In genomic region chr3:129117134-129117533, GRCh38 we compare ENCODE assay signal across 20 cellular contexts. TPM values are rescaled to one million over a fixed set of nuclear protein-coding genes. Genes with fewer than 3 reads are reported as not detected.
DNase-seq lines count a peak whose midpoint lies in the region; ATAC-seq and TF ChIP-seq lines count a peak whose summit lies in the region.
"Had no signal": no experiment of that assay in that cellular context is flagged by ENCODE, and none has a peak within 500 bp of the region (broad histone marks: within the 10 kb centered on the region; RNA-seq: fewer than 3 reads in every experiment).

No MANE protein-coding gene starts in this region.

- H3K18ac ChIP-seq in IMR-90 (ENCODE audit: low read depth, low read length): no peak overlapping the region

- TF ChIP-seq CTCF in IMR-90 (conservative IDR thresholded peaks at IDR 0.05; ENCODE audit: low read depth, low read length) (no peak), ascending aorta (IDR thresholded peaks at IDR 0.05) (no peak), mucosa of descending colon (IDR thresholded peaks at IDR 0.05) (no peak)

- H3K27me3 ChIP-seq in IMR-90 (ENCODE audit: control insufficient read depth, insufficient read depth, low read length): no peaks in the 10 kb centered on the region
- no peaks in the 10 kb centered on the region for H3K27me3 ChIP-seq in ascending aorta
- H3K27me3 ChIP-seq: esophagus squamous epithelium had no signal

- no peak overlapping the region for H2AK9ac ChIP-seq in IMR-90 (replicated peaks; ENCODE audit: low read depth, low read length, poor library complexity)

- H3K9me3 ChIP-seq in IMR-90 (ENCODE audit: control insufficient read depth, insufficient read depth, low read length) (no peaks in the 10 kb centered on the region), ascending aorta (no peaks in the 10 kb centered on the region), mucosa of descending colon (no peaks in the 10 kb centered on the region)
- H3K9me3 ChIP-seq: esophagus squamous epithelium had no signal

- no peak for ATAC-seq in activated CD4-positive, alpha-beta T cell treated with anti-CD3 and anti-CD28 coated beads for 36 hours
- ATAC-seq in IMR-90 (ENCODE audit: low read depth) (no peak), HG03439 (IDR thresholded peaks at IDR 0.05; ENCODE audit: unreplicated experiment) (no peak), mucosa of descending colon (no peak)
- ATAC-seq in naive thymus-derived CD8-positive, alpha-beta T cell: no peak
- ATAC-seq: stimulated activated naive B cell treated with anti-CD40 and anti-IgM and Interleukin-4, amounts not matched to agents 10 μg/mL and 1 μg/mL and 100 μg/mL, for 72 hours had no signal

- H3K56ac ChIP-seq in IMR-90 (ENCODE audit: extremely low read depth, insufficient read depth, low read length): no peak overlapping the region

- H2AK5ac ChIP-seq in IMR-90 (ENCODE audit: low read depth, low read length): no peak overlapping the region

- no peak overlapping the region for H2BK5ac ChIP-seq in IMR-90 (ENCODE audit: low read depth, low read length, poor library complexity, severe bottlenecking)

- H3K4me3 Mint-ChIP-seq in activated CD4-positive, alpha-beta T cell treated with anti-CD3 and anti-CD28 coated beads for 36 hours: peak overlapping the region; percentile 91
- peak overlapping the region; percentile 95 for H3K4me3 Mint-ChIP-seq in activated naive CD8-positive, alpha-beta T cell treated with anti-CD3 and anti-CD28 coated beads for 36 hours
- H3K4me3 Mint-ChIP-seq in naive thymus-derived CD8-positive, alpha-beta T cell: peak overlapping the region; percentile 60 to 99 (median 93)
- H3K4me3 Mint-ChIP-seq: stimulated activated naive B cell treated with anti-CD40 and anti-IgM and Interleukin-4, amounts not matched to agents 10 μg/mL and 1 μg/mL and 100 μg/mL, for 72 hours had no signal

- POLR2A ChIA-PET in activated CD4-positive, alpha-beta T cell treated with anti-CD3 and anti-CD28 coated beads for 36 hours (lab: Charles Lee): interaction anchor here (1.0 to 1.6 kb wide), 2 partner anchors 16 to 90 kb away, joined by 3 read pairs; no protein-coding TSS in a partner anchor
- POLR2A ChIA-PET in IMR-90 (lab: Charles Lee; ENCODE audit: unreplicated experiment): no interaction called here
- POLR2A ChIA-PET in naive thymus-derived CD8-positive, alpha-beta T cell (lab: Charles Lee): interaction anchor here (1.2 to 9.8 kb wide), 10 partner anchors 8 to 199 kb away, joined by 4 to 140 read pairs (median 50); partner anchors contain the start of genes CFAP92 and COPG1

- no peak overlapping the region for H3K14ac ChIP-seq in IMR-90 (replicated peaks; ENCODE audit: low read depth, low read length)

- no peak overlapping the region for H2AFZ ChIP-seq in IMR-90 (replicated peaks; ENCODE audit: low read length, poor library complexity)

- no peak overlapping the region for H4K8ac ChIP-seq in IMR-90 (ENCODE audit: low read depth in 2 of 2, low read length in 2 of 2)

- H3K36me3 Mint-ChIP-seq in activated CD4-positive, alpha-beta T cell treated with anti-CD3 and anti-CD28 coated beads for 36 hours (ENCODE audit: low read depth): peaks cover 63% of the 10 kb centered on the region
- H3K36me3 Mint-ChIP-seq in activated naive CD8-positive, alpha-beta T cell treated with anti-CD3 and anti-CD28 coated beads for 36 hours: peaks cover 71% of the 10 kb centered on the region
- peaks cover 28 to 62% (median 30%) of the 10 kb centered on the region in 3 donors for H3K36me3 Mint-ChIP-seq in naive thymus-derived CD8-positive, alpha-beta T cell

- no peak overlapping the region for H2BK20ac ChIP-seq in IMR-90 (ENCODE audit: low read depth, low read length)

- peak overlapping the region; percentile 28; the same call in 1 of the 2 replicates for H3K23ac ChIP-seq in IMR-90 (ENCODE audit: low read depth, low read length)

- peaks cover 37 to 77% of the 10 kb centered on the region in 2 experiments for H3K79me1 ChIP-seq in IMR-90 (ENCODE audit: low read depth in 1 of 2, low read length in 2 of 2)

- H3K27ac Mint-ChIP-seq in activated CD4-positive, alpha-beta T cell treated with anti-CD3 and anti-CD28 coated beads for 36 hours: peak overlapping the region; percentile 95
- peak overlapping the region; percentile 99 for H3K27ac Mint-ChIP-seq in activated naive CD8-positive, alpha-beta T cell treated with anti-CD3 and anti-CD28 coated beads for 36 hours
- peak overlapping the region; percentile 91 to 99 (median 98) for H3K27ac Mint-ChIP-seq in naive thymus-derived CD8-positive, alpha-beta T cell

- no peak for DNase-seq in activated CD4-positive, alpha-beta T cell treated with anti-CD3 and anti-CD28 coated beads for 36 hours
- no peak for DNase-seq in activated CD4-positive, alpha-beta T cell treated with anti-CD3 and anti-CD28 coated beads, Interleukin-2, amount 50 U/mL, for 1 hour
- no peak for DNase-seq in IMR-90
- DNase-seq in activated naive CD8-positive, alpha-beta T cell treated with anti-CD3 and anti-CD28 coated beads for 36 hours: no peak
- no peak for DNase-seq in naive thymus-derived CD8-positive, alpha-beta T cell
- DNase-seq in ascending aorta (ENCODE audit: low spot score in 2 of 2): no peak
- no peak for DNase-seq in mucosa of descending colon
- DNase-seq: C1 segment of cervical spinal cord; DMS79; esophagus squamous epithelium; glutamatergic neuron; H7; mammary epithelial cell; NCI-H146; NCI-H2227 treated with DMSO at 0.1 percent for 48 hours; NK-92 treated with Interleukin-12 subunit alpha and Interleukin-12 subunit beta, amount 100 ng/mL, for 24 hours; stimulated activated naive B cell treated with anti-CD40 and anti-IgM and Interleukin-4, amounts not matched to agents 10 μg/mL and 1 μg/mL and 100 μg/mL, for 72 hours had no signal

- H4K91ac ChIP-seq in IMR-90 (ENCODE audit: insufficient read depth, low read depth, low read length): no peak overlapping the region

- H4K20me1 ChIP-seq in IMR-90 (ENCODE audit: insufficient read depth, low read length): peaks cover 68% of the 10 kb centered on the region

- peaks cover 16% of the 10 kb centered on the region for H3K9me1 ChIP-seq in IMR-90 (ENCODE audit: insufficient read depth, low read length)

- no TSS peak for BruUV-seq in IMR-90 (replicated peaks; lab: Mats Ljungman, UMichigan)

- H3K9me3 Mint-ChIP-seq in activated CD4-positive, alpha-beta T cell treated with anti-CD3 and anti-CD28 coated beads for 36 hours (ENCODE audit: low read depth): no peaks in the 10 kb centered on the region
- H3K9me3 Mint-ChIP-seq in activated naive CD8-positive, alpha-beta T cell treated with anti-CD3 and anti-CD28 coated beads for 36 hours: no peaks in the 10 kb centered on the region
- no peaks in the 10 kb centered on the region for H3K9me3 Mint-ChIP-seq in naive thymus-derived CD8-positive, alpha-beta T cell
- H3K9me3 Mint-ChIP-seq: stimulated activated naive B cell treated with anti-CD40 and anti-IgM and Interleukin-4, amounts not matched to agents 10 μg/mL and 1 μg/mL and 100 μg/mL, for 72 hours had no signal

- no peak overlapping the region for H3K9ac ChIP-seq in IMR-90 (ENCODE audit: low read depth, low read length)

- no peaks in the 10 kb centered on the region for H3K27me3 Mint-ChIP-seq in activated CD4-positive, alpha-beta T cell treated with anti-CD3 and anti-CD28 coated beads for 36 hours
- H3K27me3 Mint-ChIP-seq in activated naive CD8-positive, alpha-beta T cell treated with anti-CD3 and anti-CD28 coated beads for 36 hours: peaks cover 3% of the 10 kb centered on the region
- H3K27me3 Mint-ChIP-seq in naive thymus-derived CD8-positive, alpha-beta T cell: no peaks in the 10 kb centered on the region
- H3K27me3 Mint-ChIP-seq: stimulated activated naive B cell treated with anti-CD40 and anti-IgM and Interleukin-4, amounts not matched to agents 10 μg/mL and 1 μg/mL and 100 μg/mL, for 72 hours had no signal

- H3K4me1 Mint-ChIP-seq in activated CD4-positive, alpha-beta T cell treated with anti-CD3 and anti-CD28 coated beads for 36 hours: peaks cover 60% of the 10 kb centered on the region
- H3K4me1 Mint-ChIP-seq in activated naive CD8-positive, alpha-beta T cell treated with anti-CD3 and anti-CD28 coated beads for 36 hours: peaks cover 57% of the 10 kb centered on the region
- peaks cover 24 to 82% (median 63%) of the 10 kb centered on the region in 4 donors for H3K4me1 Mint-ChIP-seq in naive thymus-derived CD8-positive, alpha-beta T cell

- no peak overlapping the region for H2BK120ac ChIP-seq in IMR-90 (ENCODE audit: low read depth, low read length)

- CTCF ChIA-PET in activated CD4-positive, alpha-beta T cell treated with anti-CD3 and anti-CD28 coated beads for 36 hours (lab: Charles Lee): interaction anchor here (0.7 to 1.7 kb wide), 6 partner anchors 15 to 129 kb away, joined by 3 to 6 read pairs (median 4); no protein-coding TSS in a partner anchor
- CTCF ChIA-PET in IMR-90 (lab: Yijun Ruan, JAX): no interaction called here

- no peak overlapping the region for H3K4me3 ChIP-seq in IMR-90 (ENCODE audit: insufficient read depth, low read depth, low read length)
- H3K4me3 ChIP-seq in ascending aorta: no peak overlapping the region
- H3K4me3 ChIP-seq in mucosa of descending colon: no peak overlapping the region
- H3K4me3 ChIP-seq: esophagus squamous epithelium had no signal

- H2BK15ac ChIP-seq in IMR-90 (ENCODE audit: low read depth, low read length): no peak overlapping the region

- H3K4me1 ChIP-seq in IMR-90 (ENCODE audit: control insufficient read depth, insufficient read depth, low read length): peaks cover 10% of the 10 kb centered on the region
- H3K4me1 ChIP-seq in ascending aorta: peaks cover 9 to 18% of the 10 kb centered on the region in 2 donors
- peaks cover 36% of the 10 kb centered on the region for H3K4me1 ChIP-seq in mucosa of descending colon (ENCODE audit: low read depth)

- H3K27ac ChIP-seq in IMR-90 (ENCODE audit: insufficient read depth, low read length): no peak overlapping the region
- no peak overlapping the region for H3K27ac ChIP-seq in ascending aorta

- no peak overlapping the region for H3K4me2 ChIP-seq in IMR-90 (ENCODE audit: low read depth, low read length)

- no peak overlapping the region for H3K4ac ChIP-seq in IMR-90 (ENCODE audit: low read depth, low read length)

- no peak overlapping the region for H4K5ac ChIP-seq in IMR-90 (ENCODE audit: low read depth, low read length)

- intact Hi-C loops in activated CD4-positive, alpha-beta T cell treated with anti-CD3 and anti-CD28 coated beads for 36 hours (cut with DNase I, micrococcal nuclease): loop anchor here (5.0 kb wide), 3 partner anchors 50 to 325 kb away; a partner anchor contains a TSS
- intact Hi-C loops in IMR-90 (cut with micrococcal nuclease) (loop anchor here (10.0 kb wide), 1 partner anchor 62 kb away; no protein-coding TSS in a partner anchor), ascending aorta (cut with DNase I) (no loop called here), mucosa of descending colon (cut with DNase I, micrococcal nuclease) (no loop called here)

- TF ChIP-seq RAD21 in IMR-90 (IDR thresholded peaks at IDR 0.05; ENCODE audit: low read length): no peak

- H3K36me3 ChIP-seq in IMR-90 (ENCODE audit: control insufficient read depth, insufficient read depth, low read length) (peaks cover 12% of the 10 kb centered on the region), ascending aorta (peaks cover 0 to 18% of the 10 kb centered on the region in 2 donors), mucosa of descending colon (ENCODE audit: low read depth) (no peaks in the 10 kb centered on the region)

- no peak for TF ChIP-seq POLR2A in IMR-90 (IDR thresholded peaks at IDR 0.05; ENCODE audit: low read depth, low read length)

- in situ Hi-C loops in IMR-90 (cut with MboI; ENCODE audit: low sequenced_read_pairs): no loop called here

- dilution Hi-C loops in IMR-90 (cut with HindIII; ENCODE audit: low sequenced_read_pairs, unreplicated experiment): no loop called here

RNA-seq across cellular contexts. Expression of gene RAB43, which starts 4.5 kb away (rescaled TPM):
- 10 to 100 TPM; 32.1 to 51.8 TPM for total RNA-seq in activated CD4-positive, alpha-beta T cell treated with anti-CD3 and anti-CD28 coated beads for 36 hours
- total RNA-seq in IMR-90 (2012; rRNA removed) (9.2 and 9.9 TPM in 2 replicates), ascending aorta (72.9 TPM), mucosa of descending colon (10 to 100 TPM; 17.4 to 32.0 (median 30.5) TPM)
- 14.0 and 15.7 TPM in 2 replicates for polyA plus RNA-seq in IMR-90 (2012; rRNA removed)
- polyA plus RNA-seq in IMR-90 (2012; cell fraction: cytosol; rRNA removed): 6.9 and 17.3 TPM in 2 replicates
- 14.8 and 26.5 TPM in 2 replicates for polyA plus RNA-seq in IMR-90 (2012; cell fraction: nucleus; rRNA removed; ENCODE audit: low replicate concordance)
- 10 to 100 TPM; 36.9 to 38.8 TPM for total RNA-seq in activated naive CD8-positive, alpha-beta T cell treated with anti-CD3 and anti-CD28 coated beads for 36 hours
- total RNA-seq in naive thymus-derived CD8-positive, alpha-beta T cell: 100 to 1,000 TPM; 122 to 130 TPM
- polyA plus RNA-seq in naive thymus-derived CD8-positive, alpha-beta T cell: 10 to 100 TPM; 15.7 to 43.1 (median 27.5) TPM

RNA-seq across cellular contexts. Expression of gene ISY1, which starts 43.7 kb away (rescaled TPM):
- total RNA-seq in activated CD4-positive, alpha-beta T cell treated with anti-CD3 and anti-CD28 coated beads for 36 hours: 10 to 100 TPM; 44.9 to 65.5 TPM
- total RNA-seq in IMR-90 (2012; rRNA removed) (28.5 and 39.7 TPM in 2 replicates), ascending aorta (22.5 TPM), mucosa of descending colon (10 to 100 TPM; 24.2 to 37.5 (median 28.9) TPM)
- 29.6 and 31.5 TPM in 2 replicates for polyA plus RNA-seq in IMR-90 (2012; rRNA removed)
- 24.3 and 57.5 TPM in 2 replicates for polyA plus RNA-seq in IMR-90 (2012; cell fraction: cytosol; rRNA removed)
- 7.6 and 7.8 TPM in 2 replicates for polyA plus RNA-seq in IMR-90 (2012; cell fraction: nucleus; rRNA removed; ENCODE audit: low replicate concordance)
- total RNA-seq in activated naive CD8-positive, alpha-beta T cell treated with anti-CD3 and anti-CD28 coated beads for 36 hours: 10 to 100 TPM; 77.7 to 80.1 TPM
- 10 to 100 TPM; 47.1 to 47.2 TPM for total RNA-seq in naive thymus-derived CD8-positive, alpha-beta T cell
- polyA plus RNA-seq in naive thymus-derived CD8-positive, alpha-beta T cell: 100 to 1,000 TPM; 101 to 119 (median 107) TPM

RNA-seq across cellular contexts. Expression of gene GP9, which starts 56.6 kb away (rescaled TPM):
- total RNA-seq in activated CD4-positive, alpha-beta T cell treated with anti-CD3 and anti-CD28 coated beads for 36 hours: not detected
- total RNA-seq in IMR-90 (2012; rRNA removed): not detected in 2 replicates
- not detected in 2 replicates for polyA plus RNA-seq in IMR-90 (2012; rRNA removed)
- not detected in 2 replicates for polyA plus RNA-seq in IMR-90 (2012; cell fraction: cytosol; rRNA removed)
- not detected in 2 replicates for polyA plus RNA-seq in IMR-90 (2012; cell fraction: nucleus; rRNA removed; ENCODE audit: low replicate concordance)
- total RNA-seq in activated naive CD8-positive, alpha-beta T cell treated with anti-CD3 and anti-CD28 coated beads for 36 hours: not detected
- not detected for total RNA-seq in naive thymus-derived CD8-positive, alpha-beta T cell
- polyA plus RNA-seq in naive thymus-derived CD8-positive, alpha-beta T cell: not detected
- not detected for total RNA-seq in ascending aorta
- total RNA-seq in mucosa of descending colon: under 1 TPM in 1 of 3 donors, not detected in 2; 0.90 TPM
- total RNA-seq: esophagus squamous epithelium, H7, mammary epithelial cell, ureter had no signal
- polyA plus RNA-seq: mammary epithelial cell, neural cell had no signal

Comparison
In these comparisons a context has a peak if more than half of its experiments do, and no peak if none do; other contexts are left out.
1. intact Hi-C loops: an anchor here in activated CD4-positive, alpha-beta T cell treated with anti-CD3 and anti-CD28 coated beads for 36 hours (5.0 kb wide) and IMR-90 (10.0 kb wide); none called in ascending aorta and mucosa of descending colon.